Comparison of ENCODE assay signal across 8 cellular contexts in genomic region chr6:154928325-154928922, GRCh38.
DNase-seq lines count a peak whose midpoint lies in the region; ATAC-seq and TF ChIP-seq lines count a peak whose summit lies in the region.

No MANE protein-coding gene starts in this region.

- no peak for TF ChIP-seq EP300 in tibial nerve (IDR thresholded peaks at IDR 0.05)

- H3K27me3 ChIP-seq in OCI-LY3 (ENCODE audit: low read depth, low read length), result no peaks in the 10 kb centered on the region
- no peaks in the 10 kb centered on the region for H3K27me3 ChIP-seq in tibial nerve

- TF ChIP-seq CTCF in OCI-LY3 (IDR thresholded peaks at IDR 0.05; ENCODE audit: low read depth, low read length) (peak; percentile 78), neural crest cell (conservative IDR thresholded peaks at IDR 0.05) (peak; percentile 93), tibial nerve (IDR thresholded peaks at IDR 0.05) (peak; percentile 52 to 71 (median 63))

- ATAC-seq in GM18502 (IDR thresholded peaks at IDR 0.05; ENCODE audit: poor library complexity, unreplicated experiment), result peak; percentile 74

- 18% methylated on average over 5 of the region's 5 CpGs for whole genome bisulfite sequencing in tibial nerve, 2 donors

- no peak overlapping the region for H3K4me2 ChIP-seq in OCI-LY3 (ENCODE audit: low read length)

- H3K9me3 ChIP-seq in OCI-LY3 (ENCODE audit: insufficient read depth, low read length) (no peaks in the 10 kb centered on the region), tibial nerve (no peaks in the 10 kb centered on the region)

- no peak overlapping the region for H3K27ac Mint-ChIP-seq in neural crest cell (ENCODE audit: unreplicated experiment)

- H3K4me3 Mint-ChIP-seq in neural crest cell, result no peak overlapping the region

- in situ Hi-C loops in ACHN (cut with HindIII; ENCODE audit: low pct_ligation_motif_present, low pct_unique_long_range_greater_than_20kb, low sequenced_read_pairs), result no loop called here

- no peak for TF ChIP-seq POLR2A in tibial nerve (IDR thresholded peaks at IDR 0.05)

- H3K36me3 Mint-ChIP-seq in neural crest cell (ENCODE audit: low read depth), result no peaks in the 10 kb centered on the region

- H3K36me3 ChIP-seq in OCI-LY3 (replicated peaks; ENCODE audit: low read depth, low read length) (no peaks in the 10 kb centered on the region), tibial nerve (no peaks in the 10 kb centered on the region)

- H3K4me1 Mint-ChIP-seq in neural crest cell, result peaks cover 35% of the 10 kb centered on the region

- H3K9me3 Mint-ChIP-seq in neural crest cell, result no peaks in the 10 kb centered on the region

- DNase-seq in ACHN (peak; percentile 64), HT1080 (ENCODE audit: low read depth) (peak; percentile 56), fibroblast of gingiva (ENCODE audit: low read depth) (peak; percentile 67), neural crest cell (ENCODE audit: low read depth, low spot score) (peak; percentile 74), tibial nerve (ENCODE audit: low spot score in 2 of 2) (peak in 1 of 2 donors; percentile 78)
- peak; percentile 78 for DNase-seq in activated CD8-positive, alpha-beta memory T cell treated with anti-CD3 and anti-CD28 coated beads, Interleukin-2, amount 50 U/mL, for 48 hours

- no peaks in the 10 kb centered on the region for H3K27me3 Mint-ChIP-seq in neural crest cell (ENCODE audit: low read depth)

- H3K27ac ChIP-seq in OCI-LY3 (ENCODE audit: low read length), result no peak overlapping the region
- H3K27ac ChIP-seq in tibial nerve, result no peak overlapping the region

- no peak overlapping the region for H2AFZ ChIP-seq in OCI-LY3 (ENCODE audit: low read depth, low read length)

- H3K4me3 ChIP-seq in OCI-LY3 (ENCODE audit: low read length), result no peak overlapping the region
- no peak overlapping the region for H3K4me3 ChIP-seq in tibial nerve

- no peaks in the 10 kb centered on the region for H4K20me1 ChIP-seq in OCI-LY3 (ENCODE audit: insufficient read depth, low read length)

- H3K79me2 ChIP-seq in OCI-LY3 (ENCODE audit: low read length), result no peaks in the 10 kb centered on the region

- H3K9ac ChIP-seq in OCI-LY3 (ENCODE audit: low read length), result no peak overlapping the region

- H3K4me1 ChIP-seq in OCI-LY3 (ENCODE audit: low read length) (peaks cover 6% of the 10 kb centered on the region), tibial nerve (peaks cover 0 to 12% (median 0%) of the 10 kb centered on the region in 4 donors)
